Comparison of ENCODE assay signal across 17 cellular contexts in genomic region chr3:88997276-88997675, GRCh38.
DNase-seq lines count a peak whose midpoint lies in the region; ATAC-seq, FAIRE-seq and TF ChIP-seq lines count a peak whose summit lies in the region.
"Had no signal": no experiment of that assay in that cellular context is flagged by ENCODE, and none has a peak within 500 bp of the region (broad histone marks: within the 10 kb centered on the region; RNA-seq: fewer than 3 reads in every experiment).

No MANE protein-coding gene starts in this region.

- no peak for TF ChIP-seq CTCF in mammary epithelial cell (conservative IDR thresholded peaks at IDR 0.05 in 1 of 2, IDR thresholded peaks at IDR 0.05 in 1 of 2; ENCODE audit: extremely low read depth in 1 of 2, insufficient read depth in 1 of 2, low read depth in 1 of 2, low read length in 2 of 2)
- no peak for TF ChIP-seq CTCF in keratinocyte (optimal IDR thresholded peaks at IDR 0.05 in 1 of 3, IDR thresholded peaks at IDR 0.05 in 1 of 3, conservative IDR thresholded peaks at IDR 0.05 in 1 of 3; ENCODE audit: extremely low read depth in 1 of 3, insufficient read depth in 2 of 3, low read length in 3 of 3)

- dilution Hi-C loops in mammary epithelial cell (cut with HindIII; ENCODE audit: low sequenced_read_pairs), result no loop called here
- dilution Hi-C loops in keratinocyte (cut with MboI; ENCODE audit: extremely low pct_ligation_motif_present, low sequenced_read_pairs), result no loop called here

- H2BK15ac ChIP-seq in neuronal stem cell (ENCODE audit: low read length), result no peak overlapping the region

- no peak overlapping the region for H4K8ac ChIP-seq in neuronal stem cell (ENCODE audit: low read depth, low read length)

- no peaks in the 10 kb centered on the region for H3K79me1 ChIP-seq in neuronal stem cell (ENCODE audit: low read depth, low read length)

- CTCF ChIA-PET in mammary epithelial cell (lab: Charles Lee; ENCODE audit: low non-redundant PET), result interaction anchor here (0.5 to 0.7 kb wide), 2 partner anchors 41 to 187 kb away, joined by 3 read pairs; no protein-coding TSS in a partner anchor

- DNase-seq in HPDE6-E6E7 (ENCODE audit: extremely low spot score) (peak; percentile 29), mammary epithelial cell (peak; percentile 75), keratinocyte (ENCODE audit: low read depth, low spot score) (peak; percentile 13), neuronal stem cell (ENCODE audit: low spot score) (no peak), NCI-H128 (lab: John Stamatoyannopoulos, UW; ENCODE audit: unreplicated experiment) (no peak)
- DNase-seq in activated CD4-positive, alpha-beta T cell treated with anti-CD3 and anti-CD28 coated beads, Interleukin-2, amount 50 U/mL, for 4 hours, result no peak
- DNase-seq: CD4-positive, alpha-beta memory T cell; DMS153; GF-D8; NCI-H2029 treated with DMSO at 0.1 percent for 48 hours; NCI-H446 treated with DMSO at 0.1 percent for 48 hours; NCI-H69; NK-92 treated with Interleukin-12 subunit alpha and Interleukin-12 subunit beta, amount 100 ng/mL, for 24 hours; Right ventricle myocardium superior had no signal

- no peak overlapping the region for H2AK5ac ChIP-seq in neuronal stem cell (ENCODE audit: low read depth, low read length)

- no peak overlapping the region for H2BK120ac ChIP-seq in neuronal stem cell (ENCODE audit: low read depth, low read length)

- no peak overlapping the region for H2BK12ac ChIP-seq in neuronal stem cell (ENCODE audit: low read length)

- H3K27me3 ChIP-seq in mammary epithelial cell (ENCODE audit: insufficient read depth, low read length) (no peaks in the 10 kb centered on the region), keratinocyte (ENCODE audit: control insufficient read depth, extremely low read depth, insufficient read depth, low read length) (no peaks in the 10 kb centered on the region), neuronal stem cell (ENCODE audit: control insufficient read depth in 3 of 3, insufficient read depth in 3 of 3, low read depth in 1 of 3, low read length in 3 of 3) (no peaks in the 10 kb centered on the region)
- H3K27me3 ChIP-seq: BLaER1 had no signal

- no peak overlapping the region for H3K23ac ChIP-seq in neuronal stem cell (ENCODE audit: low read depth, low read length, poor library complexity)

- BruUV-seq in mammary epithelial cell (replicated peaks; lab: Mats Ljungman, UMichigan), result TSS peak; percentile 39

- no peak overlapping the region for H3K9ac ChIP-seq in mammary epithelial cell (ENCODE audit: insufficient read depth, low read length)
- H3K9ac ChIP-seq in keratinocyte (ENCODE audit: control insufficient read depth, extremely low read depth, insufficient read depth, low read length), result no peak overlapping the region
- no peak overlapping the region for H3K9ac ChIP-seq in neuronal stem cell (ENCODE audit: low read depth, low read length, poor library complexity)
- H3K9ac ChIP-seq: BLaER1 had no signal

- H3K4me3 ChIP-seq in mammary epithelial cell (replicated peaks in 1 of 3; ENCODE audit: insufficient read depth in 1 of 3, low read depth in 2 of 3, low read length in 3 of 3) (peak overlapping the region in 1 of 3 experiments; percentile 4), keratinocyte (ENCODE audit: control insufficient read depth in 2 of 3, extremely low read depth in 1 of 3, insufficient read depth in 2 of 3, low read depth in 1 of 3, low read length in 3 of 3) (peak overlapping the region in 1 of 3 experiments; percentile 29), neuronal stem cell (ENCODE audit: low read length in 2 of 2) (no peak overlapping the region)
- H3K4me3 ChIP-seq: BLaER1 had no signal

- H2AFZ ChIP-seq in mammary epithelial cell (ENCODE audit: low read depth, low read length), result peak overlapping the region; percentile 86
- peak overlapping the region; percentile 79 for H2AFZ ChIP-seq in keratinocyte (ENCODE audit: control insufficient read depth, low read length)
- peak overlapping the region; percentile 68 for H2AFZ ChIP-seq in neuronal stem cell (ENCODE audit: low read length)

- no peaks in the 10 kb centered on the region for H3K9me1 ChIP-seq in keratinocyte (ENCODE audit: control insufficient read depth, extremely low read depth, insufficient read depth, low read length)

- H4K91ac ChIP-seq in neuronal stem cell (ENCODE audit: low read depth, low read length, poor library complexity), result no peak overlapping the region

- no peaks in the 10 kb centered on the region for H4K20me1 ChIP-seq in mammary epithelial cell (ENCODE audit: insufficient read depth, low read length)
- H4K20me1 ChIP-seq in keratinocyte (ENCODE audit: control insufficient read depth, extremely low read depth, insufficient read depth, low read length), result no peaks in the 10 kb centered on the region
- H4K20me1 ChIP-seq: BLaER1 had no signal

- no peaks in the 10 kb centered on the region for H3K9me3 ChIP-seq in mammary epithelial cell (replicated peaks; ENCODE audit: insufficient read depth, low read length)
- H3K9me3 ChIP-seq in keratinocyte (ENCODE audit: control insufficient read depth, low read depth, low read length), result no peaks in the 10 kb centered on the region
- H3K9me3 ChIP-seq in neuronal stem cell (replicated peaks in 1 of 2; ENCODE audit: control insufficient read depth in 2 of 2, insufficient read depth in 1 of 2, low read depth in 1 of 2, low read length in 2 of 2), result peaks cover 8 to 14% of the 10 kb centered on the region in 2 donors
- H3K9me3 ChIP-seq: BLaER1 had no signal

- no peak overlapping the region for H2BK5ac ChIP-seq in neuronal stem cell (ENCODE audit: low read length)

- no peak overlapping the region for H3K14ac ChIP-seq in neuronal stem cell (ENCODE audit: low read length)

- peak overlapping the region; percentile 45 for H3K27ac ChIP-seq in mammary epithelial cell (ENCODE audit: insufficient read depth, low read depth, low read length)
- no peak overlapping the region for H3K27ac ChIP-seq in keratinocyte (ENCODE audit: control insufficient read depth, insufficient read depth, low read length)
- no peak overlapping the region for H3K27ac ChIP-seq in neuronal stem cell (replicated peaks; ENCODE audit: low read length)
- H3K27ac ChIP-seq: BLaER1 had no signal

- peaks cover 21% of the 10 kb centered on the region for H3K4me1 ChIP-seq in mammary epithelial cell (ENCODE audit: insufficient read depth, low read length)
- peaks cover 17% of the 10 kb centered on the region for H3K4me1 ChIP-seq in keratinocyte (ENCODE audit: control insufficient read depth, extremely low read depth, insufficient read depth, low read length)
- peaks cover 3 to 5% of the 10 kb centered on the region in 2 donors for H3K4me1 ChIP-seq in neuronal stem cell (ENCODE audit: control insufficient read depth in 2 of 2, insufficient read depth in 1 of 2, low read depth in 1 of 2, low read length in 2 of 2)
- H3K4me1 ChIP-seq: BLaER1 had no signal

- in situ Hi-C loops in mammary epithelial cell (cut with MboI; ENCODE audit: low sequenced_read_pairs in 2 of 2), result no loop called here

- H3K36me3 ChIP-seq in mammary epithelial cell (ENCODE audit: insufficient read depth, low read length) (no peaks in the 10 kb centered on the region), keratinocyte (ENCODE audit: control insufficient read depth in 2 of 2, extremely low read depth in 1 of 2, insufficient read depth in 2 of 2, low read length in 2 of 2) (no peaks in the 10 kb centered on the region), neuronal stem cell (replicated peaks in 1 of 2; ENCODE audit: control insufficient read depth in 2 of 2, insufficient read depth in 2 of 2, low read length in 2 of 2) (no peaks in the 10 kb centered on the region)
- H3K36me3 ChIP-seq: BLaER1 had no signal

- peak; percentile 69 for FAIRE-seq in keratinocyte (lab: Jason Lieb, UNC)
- FAIRE-seq: RCC 7860 had no signal

- H3K18ac ChIP-seq in neuronal stem cell (ENCODE audit: low read length), result no peak overlapping the region

- 45% methylated on average over 2 of the region's 2 CpGs for WGBS in mammary epithelial cell (ENCODE audit: low coverage, missing lambda C conversion rate)
- no CpG with 5 or more reads among the region's 2 CpGs for WGBS in neuronal stem cell (ENCODE audit: extremely low coverage in 2 of 2, insufficient read length in 2 of 2, insufficient replicate concordance in 1 of 2), 2 donors

- intact Hi-C loops in mammary epithelial cell (cut with micrococcal nuclease), result loop anchor here (10.0 kb wide), 1 partner anchor 98 kb away; no protein-coding TSS in a partner anchor

- H3K4me2 ChIP-seq in mammary epithelial cell (ENCODE audit: insufficient read depth, low read depth, low read length), result peak overlapping the region; percentile 57
- peak overlapping the region; percentile 66 for H3K4me2 ChIP-seq in keratinocyte (ENCODE audit: control insufficient read depth, extremely low read depth, insufficient read depth, low read depth, low read length)
- H3K4me2 ChIP-seq in neuronal stem cell (ENCODE audit: insufficient read depth, low read length, poor library complexity, severe bottlenecking), result no peak overlapping the region
- H3K4me2 ChIP-seq: BLaER1 had no signal

- H3K4ac ChIP-seq in neuronal stem cell (ENCODE audit: low read length), result no peak overlapping the region

- no peak for ATAC-seq in GM21786 (IDR thresholded peaks at IDR 0.05; ENCODE audit: unreplicated experiment)

- H3K79me2 ChIP-seq in mammary epithelial cell (ENCODE audit: insufficient read depth, low read length), result no peaks in the 10 kb centered on the region
- no peaks in the 10 kb centered on the region for H3K79me2 ChIP-seq in keratinocyte (ENCODE audit: control insufficient read depth, insufficient read depth, low read length)

Comparison
In these comparisons a context has a peak if more than half of its experiments do, and no peak if none do; other contexts are left out.
1. DNase-seq: peak in HPDE6-E6E7 (single experiment), mammary epithelial cell (single experiment) and keratinocyte (single experiment); none in neuronal stem cell (single experiment), activated CD4-positive, alpha-beta T cell treated with anti-CD3 and anti-CD28 coated beads, Interleukin-2, amount 50 U/mL, for 4 hours (0 of 2) and NCI-H128 (single experiment).
2. Peak in every context shown above with its lines, with median percentiles within 50 percentile points of each other: H2AFZ ChIP-seq.